In the genomic region with DNA sequence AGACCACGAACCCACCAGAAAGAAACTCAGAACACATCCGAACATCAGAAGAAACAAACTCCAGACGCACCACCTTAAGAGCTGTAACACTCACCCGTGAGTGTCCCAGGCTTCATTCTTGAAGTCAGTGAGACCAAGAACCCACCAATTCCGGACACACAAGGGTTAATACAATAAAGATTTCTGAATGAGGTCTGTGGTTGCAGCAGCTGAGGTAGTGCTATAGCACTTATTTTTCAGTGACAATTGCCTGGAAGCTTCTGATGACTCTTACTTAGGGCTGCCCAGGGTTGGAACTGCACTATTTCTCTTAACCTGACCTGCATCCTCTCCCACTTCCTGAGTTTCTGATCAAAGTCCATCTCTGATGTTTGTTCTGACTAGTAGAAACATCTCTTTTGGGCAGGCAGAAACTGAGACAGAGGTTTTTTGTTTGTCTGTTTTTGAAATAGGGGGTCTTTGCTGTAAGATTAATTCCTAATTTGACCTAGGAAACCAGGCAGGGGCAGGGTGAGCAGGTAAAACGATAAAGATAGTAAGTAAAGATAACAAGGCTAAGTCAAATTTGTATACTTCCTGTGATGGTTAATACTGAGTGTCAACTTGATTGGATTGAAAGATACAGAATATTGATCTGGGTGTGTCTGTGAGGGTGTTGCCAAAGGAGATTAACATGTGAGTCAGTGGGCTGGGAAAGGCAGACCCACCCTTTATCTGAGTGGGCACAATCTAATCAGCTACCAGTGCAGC, we compare ENCODE assay signal across 8 cellular contexts.
DNase-seq lines count a peak whose midpoint lies in the region; ATAC-seq and FAIRE-seq lines count a peak whose summit lies in the region.
"Had no signal": no experiment of that assay in that cellular context is flagged by ENCODE, and none has a peak within 500 bp of the region (broad histone marks: within the 10 kb centered on the region; RNA-seq: fewer than 3 reads in every experiment).

No MANE protein-coding gene starts in this region.

- FAIRE-seq in GM19239 (lab: Jason Lieb, UNC), result no peak

- peaks cover 3 to 5% of the 10 kb centered on the region in 2 experiments for H3K4me1 ChIP-seq in trophoblast cell (ENCODE audit: control insufficient read depth in 1 of 2, insufficient read depth in 2 of 2, low read length in 2 of 2)

- H3K36me3 ChIP-seq in trophoblast cell (ENCODE audit: control insufficient read depth in 1 of 2, insufficient read depth in 2 of 2, low read length in 2 of 2), result peaks cover 0 to 3% of the 10 kb centered on the region in 2 experiments

- peak overlapping the region; percentile 97 for H4K91ac ChIP-seq in trophoblast cell (ENCODE audit: low read depth, low read length)

- no peak overlapping the region for H3K27ac ChIP-seq in trophoblast cell (ENCODE audit: low read depth, low read length)

- ATAC-seq in HG03558 (IDR thresholded peaks at IDR 0.05; ENCODE audit: extremely low read depth, unreplicated experiment) (peak; percentile 55), GM21825 (IDR thresholded peaks at IDR 0.05; ENCODE audit: unreplicated experiment) (no peak)
- ATAC-seq in activated naive CD4-positive, alpha-beta T cell treated with anti-CD3 and anti-CD28 coated beads, Interleukin-2, amount 50 U/mL, for 72 hours, result peak; percentile 73 to 75

- no peaks in the 10 kb centered on the region for H3K36me3 Mint-ChIP-seq in activated naive CD4-positive, alpha-beta T cell treated with anti-CD3 and anti-CD28 coated beads, Interleukin-2, amount 50 U/mL, for 72 hours

- peaks cover 0 to 3% of the 10 kb centered on the region in 2 donors for H3K9me3 Mint-ChIP-seq in activated naive CD4-positive, alpha-beta T cell treated with anti-CD3 and anti-CD28 coated beads, Interleukin-2, amount 50 U/mL, for 72 hours

- H2AK5ac ChIP-seq in trophoblast cell (ENCODE audit: low read length), result no peak overlapping the region

- no peak overlapping the region for H3K4me3 ChIP-seq in trophoblast cell (ENCODE audit: low read depth, low read length)

- peak overlapping the region; percentile 37 to 58 for H3K27ac Mint-ChIP-seq in activated naive CD4-positive, alpha-beta T cell treated with anti-CD3 and anti-CD28 coated beads, Interleukin-2, amount 50 U/mL, for 72 hours

- H3K79me2 ChIP-seq in trophoblast cell (ENCODE audit: control insufficient read depth, insufficient read depth, low read length, poor library complexity), result peaks cover 2% of the 10 kb centered on the region

- WGBS in trophoblast cell (ENCODE audit: extremely low coverage, insufficient coverage, insufficient read length), result no CpG with 5 or more reads among the region's 6 CpGs

- no peak overlapping the region for H3K4ac ChIP-seq in trophoblast cell (ENCODE audit: low read depth, low read length)

- H2AFZ ChIP-seq in trophoblast cell (ENCODE audit: insufficient read depth, low read length, poor library complexity), result no peak overlapping the region

- no peak overlapping the region for H3K23ac ChIP-seq in trophoblast cell (ENCODE audit: low read length)

- peak overlapping the region; percentile 46 for H2BK120ac ChIP-seq in trophoblast cell (ENCODE audit: insufficient read depth, low read length, poor library complexity)

- H3K18ac ChIP-seq in trophoblast cell (ENCODE audit: low read length), result no peak overlapping the region

- peaks cover 5% of the 10 kb centered on the region for H3K79me1 ChIP-seq in trophoblast cell (ENCODE audit: low read length)

- H4K12ac ChIP-seq in trophoblast cell (ENCODE audit: low read depth, low read length), result no peak overlapping the region

- H4K8ac ChIP-seq in trophoblast cell (ENCODE audit: low read depth, low read length), result no peak overlapping the region

- DNase-seq in GM19239 (ENCODE audit: insufficient read length, low spot score) (peak; percentile 32), trophoblast cell (no peak), T-helper 9 cell (no peak), NCI-H1048 (lab: John Stamatoyannopoulos, UW) (no peak)
- peak in 1 of 2 donors; percentile 35 for DNase-seq in activated naive CD4-positive, alpha-beta T cell treated with anti-CD3 and anti-CD28 coated beads, Interleukin-2, amount 50 U/mL, for 72 hours (ENCODE audit: low spot score in 2 of 2)
- DNase-seq: retina had no signal

- peaks cover 2% of the 10 kb centered on the region for H3K9me3 ChIP-seq in trophoblast cell (ENCODE audit: insufficient read depth, low read depth, low read length)

- no peak overlapping the region for H3K9ac ChIP-seq in trophoblast cell (ENCODE audit: low read length)

- no peak overlapping the region for H2BK12ac ChIP-seq in trophoblast cell (ENCODE audit: low read length)

- no peaks in the 10 kb centered on the region for H3K27me3 ChIP-seq in trophoblast cell (ENCODE audit: insufficient read depth, low read length)

- H3K4me2 ChIP-seq in trophoblast cell (ENCODE audit: low read length), result no peak overlapping the region

- no peak overlapping the region for H3K14ac ChIP-seq in trophoblast cell (ENCODE audit: low read length)

- no peak overlapping the region for H2BK5ac ChIP-seq in trophoblast cell (ENCODE audit: low read depth, low read length, poor library complexity)
